25 cellular contexts compared by ENCODE assay signal in the genomic region with DNA sequence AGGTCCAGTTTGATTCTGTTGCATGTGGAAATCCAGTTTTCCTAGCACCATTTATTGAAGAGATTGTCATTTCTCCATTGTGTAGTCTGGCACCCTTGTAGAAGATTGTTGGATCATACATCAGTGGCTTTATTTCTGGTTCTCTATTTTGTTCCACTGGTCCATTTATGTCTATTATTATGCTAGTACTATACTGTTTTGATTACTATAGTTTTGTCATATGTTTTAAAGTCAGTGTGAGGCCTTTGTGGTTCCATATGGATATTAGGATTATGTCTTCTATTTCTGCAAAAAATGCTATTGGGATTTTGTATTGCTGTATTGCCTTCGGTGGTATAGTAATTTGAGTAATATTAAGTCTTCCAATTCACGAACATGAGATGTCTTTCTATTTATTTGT.
"Had no signal": no experiment of that assay in that cellular context is flagged by ENCODE, and none has a peak within 500 bp of the region (broad histone marks: within the 10 kb centered on the region; RNA-seq: fewer than 3 reads in every experiment).

No MANE protein-coding gene starts in this region.

- H3K27ac Mint-ChIP-seq: mesothelial cell of epicardium had no signal

- H3K4me3 ChIP-seq: coronary artery, dorsolateral prefrontal cortex, esophagus muscularis mucosa, gastroesophageal sphincter, heart left ventricle, hepatocyte, left lung, lower lobe of right lung, mucosa of descending colon had no signal

- DNase-seq: dermis blood vessel endothelial cell; dorsolateral prefrontal cortex; effector CD4-positive, alpha-beta T cell; effector memory CD4-positive, alpha-beta T cell; foreskin keratinocyte; heart left ventricle; hypothalamus; immature natural killer cell; left cardiac atrium; left lung; left ventricle myocardium superior; lower lobe of right lung; mesenchymal stem cell; mucosa of descending colon; naive B cell had no signal

- H3K27ac ChIP-seq: coronary artery, dorsolateral prefrontal cortex, esophagus muscularis mucosa, foreskin keratinocyte, gastroesophageal sphincter, heart left ventricle, hepatocyte, left lung, lower lobe of right lung had no signal

- ATAC-seq: foreskin keratinocyte, gastroesophageal sphincter, heart left ventricle, left cardiac atrium, left lung, left ventricle myocardium superior, lower lobe of right lung, mucosa of descending colon had no signal

- H3K4me3 Mint-ChIP-seq: immature natural killer cell, mesothelial cell of epicardium had no signal

- FAIRE-seq: colon, endometrium, endothelial cell of umbilical vein, frontal cortex, keratinocyte had no signal

- H3K4me1 ChIP-seq: foreskin keratinocyte, left lung, lower lobe of right lung had no signal

- H3K27me3 Mint-ChIP-seq: naive B cell had no signal

- H3K27me3 ChIP-seq: dorsolateral prefrontal cortex, esophagus muscularis mucosa, foreskin keratinocyte, gastroesophageal sphincter, heart left ventricle, hepatocyte, left lung had no signal
